Comparison of ENCODE assay signal across 1 cellular context in genomic region chr13:41488124-41488523, GRCh38.
TF ChIP-seq lines count a peak whose summit lies in the region.

No MANE protein-coding gene starts in this region.

TF ChIP-seq in GM12878, 131 proteins besides CTCF, POLR2A, EP300 and RAD21 (continued from another document):
- TF ChIP-seq, protein P1, sequence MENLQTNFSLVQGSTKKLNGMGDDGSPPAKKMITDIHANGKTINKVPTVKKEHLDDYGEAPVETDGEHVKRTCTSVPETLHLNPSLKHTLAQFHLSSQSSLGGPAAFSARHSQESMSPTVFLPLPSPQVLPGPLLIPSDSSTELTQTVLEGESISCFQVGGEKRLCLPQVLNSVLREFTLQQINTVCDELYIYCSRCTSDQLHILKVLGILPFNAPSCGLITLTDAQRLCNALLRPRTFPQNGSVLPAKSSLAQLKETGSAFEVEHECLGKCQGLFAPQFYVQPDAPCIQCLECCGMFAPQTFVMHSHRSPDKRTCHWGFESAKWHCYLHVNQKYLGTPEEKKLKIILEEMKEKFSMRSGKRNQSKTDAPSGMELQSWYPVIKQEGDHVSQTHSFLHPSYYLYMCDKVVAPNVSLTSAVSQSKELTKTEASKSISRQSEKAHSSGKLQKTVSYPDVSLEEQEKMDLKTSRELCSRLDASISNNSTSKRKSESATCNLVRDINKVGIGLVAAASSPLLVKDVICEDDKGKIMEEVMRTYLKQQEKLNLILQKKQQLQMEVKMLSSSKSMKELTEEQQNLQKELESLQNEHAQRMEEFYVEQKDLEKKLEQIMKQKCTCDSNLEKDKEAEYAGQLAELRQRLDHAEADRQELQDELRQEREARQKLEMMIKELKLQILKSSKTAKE (IDR thresholded peaks at IDR 0.05; ENCODE audit: low read depth, poor library complexity, severe bottlenecking): no peak
- no peak for TF ChIP-seq GATAD2B (conservative IDR thresholded peaks at IDR 0.05; ENCODE audit: low read depth)
- TF ChIP-seq MLLT1 (IDR thresholded peaks at IDR 0.05): peak; percentile 32; the same call in 1 of the 2 replicates
